7 cellular contexts compared by ENCODE assay signal in the genomic region with DNA sequence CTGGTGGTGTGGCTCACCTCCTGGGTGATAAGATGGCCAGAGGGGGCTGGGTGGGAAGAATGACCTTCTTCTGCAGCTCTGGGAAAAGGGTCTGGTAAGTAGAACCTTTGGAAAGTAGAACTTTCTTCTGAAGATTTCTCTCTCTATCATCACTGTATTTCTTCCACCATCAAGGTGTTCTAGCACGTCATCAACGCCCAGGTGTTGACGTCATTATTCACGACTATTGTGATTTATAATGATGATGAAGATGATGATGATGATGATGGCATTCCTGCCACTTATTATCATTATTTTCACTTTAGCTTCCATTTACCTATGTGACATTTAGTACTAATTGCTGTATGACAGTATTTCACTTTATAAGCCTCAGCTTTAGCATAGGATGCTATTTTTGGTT.
"Had no signal": no experiment of that assay in that cellular context is flagged by ENCODE, and none has a peak within 500 bp of the region (broad histone marks: within the 10 kb centered on the region; RNA-seq: fewer than 3 reads in every experiment).

No MANE protein-coding gene starts in this region.

- ATAC-seq: GM12878 had no signal

- FAIRE-seq: G401.6, GM12878, GM12891, GM12892, GM18507, GM19239 had no signal

- DNase-seq: GDM1 had no signal

- H3K4me3 ChIP-seq: GM12878 had no signal
